In genomic region chr22:50342651-50343540, GRCh38 we compare ENCODE assay signal across 8 cellular contexts. TPM values are rescaled to one million over a fixed set of nuclear protein-coding genes. Genes with fewer than 3 reads are reported as not detected.
DNase-seq lines count a peak whose midpoint lies in the region; ATAC-seq and TF ChIP-seq lines count a peak whose summit lies in the region.

Gene PPP6R2 (plus strand): TSS chr22:50343327. CDS start chr22:50393909, 50,582 bp downstream.

- H3K4me1 Mint-ChIP-seq in neural crest cell = peaks cover 10% of the 10 kb centered on the region

- peaks cover 0 to 32% (median 29%) of the 10 kb centered on the region in 4 donors for H3K4me1 ChIP-seq in stomach

- TF ChIP-seq CTCF in fibroblast of villous mesenchyme (IDR thresholded peaks at IDR 0.05; ENCODE audit: insufficient read depth, low read depth, low read length) (no peak), neural crest cell (conservative IDR thresholded peaks at IDR 0.05) (peak; percentile 30), stomach (IDR thresholded peaks at IDR 0.05) (peak in 1 of 7 experiments; percentile 2)

- H3K4me3 ChIP-seq in fibroblast of villous mesenchyme (ENCODE audit: low read depth, low read length) (peak within 1 kb of the TSS; percentile 71), stomach (peak within 1 kb of the TSS; percentile 91 to 99 (median 94))

- H3K36me3 Mint-ChIP-seq in neural crest cell (ENCODE audit: low read depth) = no peaks in the 10 kb centered on the region

- no peaks in the 10 kb centered on the region for H3K36me3 ChIP-seq in stomach

- no peaks in the 10 kb centered on the region for H3K27me3 Mint-ChIP-seq in neural crest cell (ENCODE audit: low read depth)

- ATAC-seq in GM19328 (IDR thresholded peaks at IDR 0.05; ENCODE audit: unreplicated experiment) (peak; percentile 54), HG03521 (IDR thresholded peaks at IDR 0.05; ENCODE audit: unreplicated experiment) (peak; percentile 77)

- peak within 1 kb of the TSS; percentile 78 for H3K27ac Mint-ChIP-seq in neural crest cell (ENCODE audit: unreplicated experiment)

- TF ChIP-seq POLR2A in stomach (IDR thresholded peaks at IDR 0.05) = no peak

- 0% methylated on average over 21 to 87 of the region's 87 CpGs for WGBS in stomach, 5 donors

- no peaks in the 10 kb centered on the region for H3K27me3 ChIP-seq in stomach

- H3K9me3 ChIP-seq in stomach = no peaks in the 10 kb centered on the region

- intact Hi-C loops in stomach (cut with DNase I; ENCODE audit: low total_unique reads) = no loop called here

- H3K9me3 Mint-ChIP-seq in neural crest cell = no peaks in the 10 kb centered on the region

- TF ChIP-seq EP300 in stomach (IDR thresholded peaks at IDR 0.05) = no peak

- peak in 13 of 14 donors; percentile 29 to 89 (median 63) for DNase-seq in C1 segment of cervical spinal cord (lab: John Stamatoyannopoulos, UW)
- DNase-seq in RPMI7951 (ENCODE audit: low read depth) = peak; percentile 54
- DNase-seq in activated effector memory CD4-positive, alpha-beta T cell treated with Interleukin-2 at 50 U/mL for 16 hours = peak; percentile 85
- peak; percentile 69 for DNase-seq in fibroblast of villous mesenchyme (ENCODE audit: low read depth)
- DNase-seq in neural crest cell (ENCODE audit: low read depth, low spot score) = peak; percentile 85
- peak; percentile 86 for DNase-seq in stomach

- H3K27ac ChIP-seq in stomach = peak within 1 kb of the TSS; percentile 77 to 95 (median 86)

- peak within 1 kb of the TSS; percentile 98 for H3K4me3 Mint-ChIP-seq in neural crest cell

RNA-seq across cellular contexts. Expression of gene PPP6R2, which starts in this region (rescaled TPM):
- 15.3 and 18.3 TPM in 2 replicates for total RNA-seq in RPMI7951 (2014; rRNA removed; shearing (Covaris generic))
- total RNA-seq in fibroblast of villous mesenchyme = 54.0 and 62.2 TPM in 2 replicates
- total RNA-seq in neural crest cell = 54.8 and 55.9 TPM in 2 replicates
- total RNA-seq in stomach = 100 to 1,000 TPM in 3 of 5 donors, 10 to 100 TPM in 2; 54.9 to 243 (median 151) TPM
- polyA plus RNA-seq in stomach = 10 to 100 TPM; 24.4 to 36.5 (median 28.7) TPM

Comparison
In these comparisons a context has a peak if more than half of its experiments do, and no peak if none do; other contexts are left out.
1. Peak in every context shown above with its lines: DNase-seq, ATAC-seq, H3K4me3 ChIP-seq and H3K27ac ChIP-seq.